8 cellular contexts compared by ENCODE assay signal in genomic region chr17:81285179-81285878, GRCh38. TPM values are rescaled to one million over a fixed set of nuclear protein-coding genes. Genes with fewer than 3 reads are reported as not detected.
DNase-seq lines count a peak whose midpoint lies in the region; ATAC-seq lines count a peak whose summit lies in the region.

No MANE protein-coding gene starts in this region.

- H3K27me3 Mint-ChIP-seq in CD8-positive, alpha-beta memory T cell: no peaks in the 10 kb centered on the region
- no peaks in the 10 kb centered on the region for H3K27me3 Mint-ChIP-seq in activated naive CD8-positive, alpha-beta T cell

- POLR2A ChIA-PET in CD8-positive, alpha-beta memory T cell (lab: Charles Lee): interaction anchor here (1.4 to 1.9 kb wide), 2 partner anchors 10 to 228 kb away, joined by 3 to 7 read pairs; partner anchors contain the start of gene SLC38A10

- H3K4me1 Mint-ChIP-seq in CD8-positive, alpha-beta memory T cell: peaks cover 32 to 42% (median 41%) of the 10 kb centered on the region in 3 donors
- peaks cover 19% of the 10 kb centered on the region for H3K4me1 Mint-ChIP-seq in activated naive CD8-positive, alpha-beta T cell (ENCODE audit: low read depth)

- H3K9me3 Mint-ChIP-seq in CD8-positive, alpha-beta memory T cell: no peaks in the 10 kb centered on the region
- no peaks in the 10 kb centered on the region for H3K9me3 Mint-ChIP-seq in activated naive CD8-positive, alpha-beta T cell (ENCODE audit: low read depth)

- peak overlapping the region; percentile 60 for H3K27ac ChIP-seq in CD8-positive, alpha-beta memory T cell (ENCODE audit: low read depth, low read length)

- no peaks in the 10 kb centered on the region for H3K9me3 ChIP-seq in CD8-positive, alpha-beta memory T cell (ENCODE audit: low read length)

- CTCF ChIA-PET in CD8-positive, alpha-beta memory T cell (lab: Charles Lee): no interaction called here

- peak overlapping the region; percentile 65 to 96 (median 89) for H3K27ac Mint-ChIP-seq in CD8-positive, alpha-beta memory T cell
- peak overlapping the region; percentile 94 for H3K27ac Mint-ChIP-seq in activated naive CD8-positive, alpha-beta T cell

- peak overlapping the region; percentile 62 for H3K4me3 ChIP-seq in CD8-positive, alpha-beta memory T cell (ENCODE audit: low read length)

- H3K4me3 Mint-ChIP-seq in CD8-positive, alpha-beta memory T cell: peak overlapping the region; percentile 84 to 92 (median 87)
- peak overlapping the region; percentile 84 for H3K4me3 Mint-ChIP-seq in activated naive CD8-positive, alpha-beta T cell

- H3K36me3 Mint-ChIP-seq in CD8-positive, alpha-beta memory T cell: peaks cover 0 to 49% (median 7%) of the 10 kb centered on the region in 3 donors
- peaks cover 3% of the 10 kb centered on the region for H3K36me3 Mint-ChIP-seq in activated naive CD8-positive, alpha-beta T cell

- peaks cover 23% of the 10 kb centered on the region for H3K4me1 ChIP-seq in CD8-positive, alpha-beta memory T cell (ENCODE audit: insufficient read depth, low read length)

- H3K27me3 ChIP-seq in CD8-positive, alpha-beta memory T cell (ENCODE audit: insufficient read depth, low read length, poor library complexity, severe bottlenecking): no peaks in the 10 kb centered on the region

- no peak for ATAC-seq in HG02571 (IDR thresholded peaks at IDR 0.05; ENCODE audit: unreplicated experiment)
- ATAC-seq in HG02588 (IDR thresholded peaks at IDR 0.05; ENCODE audit: unreplicated experiment): no peak

- peak; percentile 24 to 57 (median 41) for DNase-seq in CD8-positive, alpha-beta memory T cell
- peak; percentile 48 for DNase-seq in RPMI8226
- peak in 41 of 51 donors; percentile 7 to 70 (median 39) for DNase-seq in hypothalamus (lab: John Stamatoyannopoulos, UW)
- DNase-seq in stimulated activated CD4-positive, alpha-beta T cell treated with anti-CD3 and anti-CD28 coated beads, Interleukin-4, amount 100 ng/mL, for 24 hours: peak; percentile 67
- DNase-seq in AG08396 (ENCODE audit: low spot score): no peak

- H3K36me3 ChIP-seq in CD8-positive, alpha-beta memory T cell (ENCODE audit: insufficient read depth, low read length): peaks cover 3% of the 10 kb centered on the region

RNA-seq across cellular contexts. Expression of gene SLC38A10, which starts 9.8 kb away (rescaled TPM):
- 10 to 100 TPM; 49.0 to 51.0 TPM for total RNA-seq in CD8-positive, alpha-beta memory T cell
- polyA plus RNA-seq in CD8-positive, alpha-beta memory T cell: 71.1 TPM

RNA-seq across cellular contexts. Expression of gene NDUFAF8, which starts 46.2 kb away (rescaled TPM):
- total RNA-seq in CD8-positive, alpha-beta memory T cell: 100 to 1,000 TPM; 136 to 138 TPM
- 76.4 TPM for polyA plus RNA-seq in CD8-positive, alpha-beta memory T cell

RNA-seq across cellular contexts. Expression of gene TEPSIN, which starts 46.5 kb away (rescaled TPM):
- total RNA-seq in CD8-positive, alpha-beta memory T cell: 10 to 100 TPM; 41.2 to 44.2 TPM
- polyA plus RNA-seq in CD8-positive, alpha-beta memory T cell: 6.2 TPM
